ENCODE assay signal across 23 cellular contexts in the genomic region with DNA sequence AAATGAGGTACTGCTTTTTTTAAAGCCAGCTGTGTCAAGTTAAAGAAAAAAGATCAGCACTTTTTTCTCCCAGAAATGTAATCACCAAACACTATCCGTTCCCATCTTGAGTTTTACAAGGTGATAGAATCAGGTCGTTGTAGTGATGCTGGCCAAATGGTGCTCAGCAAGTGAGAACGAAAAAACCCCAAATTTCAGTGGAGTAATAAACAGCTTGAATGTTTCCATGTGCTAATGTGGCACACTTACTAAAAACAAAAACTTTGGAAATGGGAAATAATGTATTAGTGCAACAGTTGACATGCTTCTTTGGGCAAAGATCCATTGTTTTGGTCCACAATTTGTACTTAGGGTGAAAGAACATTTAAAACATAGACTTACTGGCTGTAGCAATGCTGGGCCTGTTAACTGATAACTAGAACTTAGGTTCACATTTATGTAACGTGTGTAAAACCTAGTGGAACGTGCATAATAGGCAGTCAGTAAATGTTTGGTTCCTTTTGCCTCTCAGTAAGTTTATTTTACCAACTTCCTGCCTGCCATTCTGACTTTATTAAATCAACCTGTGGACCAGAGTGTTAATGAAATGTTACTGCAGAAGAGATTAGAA. TPM values are rescaled to one million over a fixed set of nuclear protein-coding genes. Genes with fewer than 3 reads are reported as not detected.
"Had no signal": no experiment of that assay in that cellular context is flagged by ENCODE, and none has a peak within 500 bp of the region (broad histone marks: within the 10 kb centered on the region; RNA-seq: fewer than 3 reads in every experiment).

No MANE protein-coding gene starts in this region.

- H3K27me3 ChIP-seq: foreskin keratinocyte, hepatocyte, pancreas had no signal

- DNase-seq: effector memory CD4-positive, alpha-beta T cell; foreskin keratinocyte; head of caudate nucleus; left colon; lower lobe of right lung; natural killer cell; nucleus accumbens; pancreas; stimulated activated CD4-positive, alpha-beta T cell treated with anti-CD3 and anti-CD28 coated beads, Interleukin-12 subunit alpha, Interleukin-12 subunit beta, amount 100 ng/mL, for 4 hours; stimulated activated naive CD4-positive, alpha-beta T cell treated with Interleukin-2 at 50 U/mL for 16 hours; trophoblast cell had no signal

- H3K4me3 Mint-ChIP-seq: memory B cell, mesothelial cell of epicardium, natural killer cell, neural crest cell had no signal

- H3K4me1 ChIP-seq: foreskin keratinocyte, lower lobe of right lung, pancreas had no signal

- H2AFZ ChIP-seq: hepatocyte had no signal

- H3K9me3 Mint-ChIP-seq: memory B cell, natural killer cell, neural crest cell had no signal

- H3K4me3 ChIP-seq: hepatocyte, lower lobe of right lung, pancreas, skin epidermis had no signal

- H3K27ac Mint-ChIP-seq: memory B cell, mesothelial cell of epicardium, natural killer cell, progenitor cell of endocrine pancreas had no signal

- H3K4me2 ChIP-seq: hepatocyte had no signal

- H3K79me2 ChIP-seq: hepatocyte had no signal

- FAIRE-seq: endometrium, pancreas had no signal

- H3K4me1 Mint-ChIP-seq: memory B cell, natural killer cell, neural crest cell had no signal

- H3K27ac ChIP-seq: foreskin keratinocyte, hepatocyte, lower lobe of right lung, pancreas, skin epidermis had no signal

- H3K36me3 ChIP-seq: pancreas had no signal

- H3K9me3 ChIP-seq: lower lobe of right lung, pancreas had no signal

- ATAC-seq: esophagus mucosa, foreskin keratinocyte, left colon, natural killer cell, pancreas, sciatic nerve had no signal

- H3K36me3 Mint-ChIP-seq: natural killer cell had no signal

RNA-seq across cellular contexts. Expression of a gene that starts 15.4 kb away (rescaled TPM):
- total RNA-seq: esophagus mucosa, foreskin keratinocyte, left colon, lower lobe of right lung, mesothelial cell of epicardium, mucosa of gallbladder, myocyte, natural killer cell, neural crest cell, pancreas, progenitor cell of endocrine pancreas, sciatic nerve, urinary bladder had no signal
- polyA plus RNA-seq: foreskin keratinocyte, pancreas, urinary bladder had no signal
